Comparison of ENCODE assay signal across 1 cellular context in the genomic region with DNA sequence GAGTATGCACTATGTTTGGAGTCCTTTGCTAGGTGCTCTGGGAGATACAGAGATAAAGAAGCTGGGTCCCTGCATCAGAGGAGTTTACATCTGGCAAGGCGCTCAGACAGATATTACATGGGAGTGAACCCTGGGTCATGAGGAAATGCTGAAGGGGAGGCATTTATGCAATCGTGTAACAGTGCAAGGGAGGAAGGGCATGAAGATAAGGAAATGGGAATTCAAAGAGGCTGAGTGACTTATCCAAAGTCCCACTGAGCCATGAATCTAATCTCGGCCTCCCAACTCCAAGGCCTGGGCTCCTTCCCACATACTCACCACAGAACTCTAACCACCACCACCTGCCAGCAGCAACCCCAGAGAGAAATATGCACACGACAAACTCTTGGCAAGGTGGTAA.
TF ChIP-seq lines count a peak whose summit lies in the region.

No MANE protein-coding gene starts in this region.

TF ChIP-seq in HEK293, 187 proteins besides CTCF, POLR2A, EP300 and RAD21 (continued from another document):
- TF ChIP-seq, protein P1, sequence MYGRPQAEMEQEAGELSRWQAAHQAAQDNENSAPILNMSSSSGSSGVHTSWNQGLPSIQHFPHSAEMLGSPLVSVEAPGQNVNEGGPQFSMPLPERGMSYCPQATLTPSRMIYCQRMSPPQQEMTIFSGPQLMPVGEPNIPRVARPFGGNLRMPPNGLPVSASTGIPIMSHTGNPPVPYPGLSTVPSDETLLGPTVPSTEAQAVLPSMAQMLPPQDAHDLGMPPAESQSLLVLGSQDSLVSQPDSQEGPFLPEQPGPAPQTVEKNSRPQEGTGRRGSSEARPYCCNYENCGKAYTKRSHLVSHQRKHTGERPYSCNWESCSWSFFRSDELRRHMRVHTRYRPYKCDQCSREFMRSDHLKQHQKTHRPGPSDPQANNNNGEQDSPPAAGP (tag by site-specific recombination; IDR thresholded peaks at IDR 0.05) = no peak
- TF ChIP-seq KLF10 (tag by site-specific recombination; IDR thresholded peaks at IDR 0.05) = no peak
- TF ChIP-seq, protein P2, sequence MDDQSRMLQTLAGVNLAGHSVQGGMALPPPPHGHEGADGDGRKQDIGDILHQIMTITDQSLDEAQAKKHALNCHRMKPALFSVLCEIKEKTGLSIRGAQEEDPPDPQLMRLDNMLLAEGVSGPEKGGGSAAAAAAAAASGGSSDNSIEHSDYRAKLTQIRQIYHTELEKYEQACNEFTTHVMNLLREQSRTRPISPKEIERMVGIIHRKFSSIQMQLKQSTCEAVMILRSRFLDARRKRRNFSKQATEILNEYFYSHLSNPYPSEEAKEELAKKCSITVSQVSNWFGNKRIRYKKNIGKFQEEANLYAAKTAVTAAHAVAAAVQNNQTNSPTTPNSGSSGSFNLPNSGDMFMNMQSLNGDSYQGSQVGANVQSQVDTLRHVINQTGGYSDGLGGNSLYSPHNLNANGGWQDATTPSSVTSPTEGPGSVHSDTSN (CRISPR knock-in tag; IDR thresholded peaks at IDR 0.05) = no peak
- 0 out of 2 replicates have a peak, but pooled peaks have one; percentile 17 for TF ChIP-seq ZFHX2 (tag by site-specific recombination; conservative IDR thresholded peaks at IDR 0.05)
- no peak for TF ChIP-seq ZNF214 (tag by site-specific recombination; IDR thresholded peaks at IDR 0.05; ENCODE audit: borderline replicate concordance)
- no peak for TF ChIP-seq ZNF248 (tag by site-specific recombination; IDR thresholded peaks at IDR 0.05)
- TF ChIP-seq EGR2 (tag by site-specific recombination; IDR thresholded peaks at IDR 0.05; ENCODE audit: low read depth) = peak; percentile 50
- no peak for TF ChIP-seq ZNF121 (tag by site-specific recombination; IDR thresholded peaks at IDR 0.05)
- TF ChIP-seq, protein P3, sequence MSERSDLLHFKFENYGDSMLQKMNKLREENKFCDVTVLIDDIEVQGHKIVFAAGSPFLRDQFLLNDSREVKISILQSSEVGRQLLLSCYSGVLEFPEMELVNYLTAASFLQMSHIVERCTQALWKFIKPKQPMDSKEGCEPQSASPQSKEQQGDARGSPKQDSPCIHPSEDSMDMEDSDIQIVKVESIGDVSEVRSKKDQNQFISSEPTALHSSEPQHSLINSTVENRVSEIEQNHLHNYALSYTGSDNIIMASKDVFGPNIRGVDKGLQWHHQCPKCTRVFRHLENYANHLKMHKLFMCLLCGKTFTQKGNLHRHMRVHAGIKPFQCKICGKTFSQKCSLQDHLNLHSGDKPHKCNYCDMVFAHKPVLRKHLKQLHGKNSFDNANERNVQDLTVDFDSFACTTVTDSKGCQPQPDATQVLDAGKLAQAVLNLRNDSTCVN (tag by site-specific recombination; optimal IDR thresholded peaks at IDR 0.05) = no peak
TF ChIP-seq in HEK293: peak in this region for 4.
